ENCODE assay signal across 35 cellular contexts in the genomic region with DNA sequence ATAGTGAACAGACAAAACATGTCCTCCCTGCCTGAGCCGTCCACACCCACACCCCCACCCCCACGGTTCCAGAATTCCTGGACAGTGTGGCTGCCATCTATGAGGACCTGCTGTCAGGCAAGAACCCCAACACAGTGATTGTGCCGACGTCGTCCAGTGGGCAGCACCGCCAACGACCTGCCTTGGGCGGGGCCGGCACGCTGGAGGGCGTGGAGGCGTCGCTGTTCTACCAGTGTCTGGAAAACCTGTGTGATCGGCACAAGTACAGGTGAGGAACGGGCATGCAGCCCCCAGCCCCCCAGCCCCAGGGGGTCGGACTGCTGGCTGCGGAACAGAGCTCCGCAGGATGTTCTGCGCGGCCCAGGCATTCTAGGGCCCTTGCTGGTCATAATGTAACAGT.
"Had no signal": no experiment of that assay in that cellular context is flagged by ENCODE, and none has a peak within 500 bp of the region (broad histone marks: within the 10 kb centered on the region; RNA-seq: fewer than 3 reads in every experiment).

No MANE protein-coding gene starts in this region.

- DNase-seq: activated B cell treated with CpG ODN at 0.5 μM for 24 hours; activated CD4-positive, alpha-beta T cell treated with anti-CD3 and anti-CD28 coated beads for 48 hours; activated CD4-positive, alpha-beta T cell treated with anti-CD3 and anti-CD28 coated beads, Interleukin-2, amount 50 U/mL, for 4 hours; activated CD4-positive, CD25-positive, alpha-beta regulatory T cell treated with anti-CD3 and anti-CD28 coated beads, Interleukin-2, amount 50 U/mL, for 72 hours; activated CD8-positive, alpha-beta T cell treated with anti-CD3 and anti-CD28 coated beads for 36 hours; activated effector memory CD4-positive, alpha-beta T cell treated with anti-CD3 and anti-CD28 coated beads, Interleukin-2, amount 50 U/mL, for 16 hours; activated naive CD4-positive, alpha-beta T cell; activated naive CD4-positive, alpha-beta T cell treated with anti-CD3 and anti-CD28 coated beads, Interleukin-2, amount 50 U/mL, for 16 hours; activated naive CD8-positive, alpha-beta T cell treated with anti-CD3 and anti-CD28 coated beads for 36 hours; activated T-cell treated with anti-CD3 and anti-CD28 coated beads, Interleukin-2, amount 50 U/mL, for 1 hour; activated T-cell treated with anti-CD3 and anti-CD28 coated beads, Interleukin-2, amount 50 U/mL, for 72 hours; amniotic stem cell; brain microvascular endothelial cell; central memory CD4-positive, alpha-beta T cell; Kasumi-1; KG1; MM.1S; MV-4-11; NCI-H1092; NCI-H1417; NCI-H146; NCI-H187 treated with DMSO at 0.1 percent for 48 hours; NCI-H2081; NCI-H226; NCI-H524 treated with DMSO at 0.1 percent for 48 hours; PC-3; SIG-M5; T-cell; T-helper 17 cell; T-helper 9 cell had no signal

- H3K27ac ChIP-seq: brain microvascular endothelial cell, RWPE1, VCaP had no signal

- H3K27me3 ChIP-seq: brain microvascular endothelial cell had no signal

- H3K9me3 Mint-ChIP-seq: activated B cell treated with CpG ODN at 0.5 μM for 24 hours; activated CD8-positive, alpha-beta T cell treated with anti-CD3 and anti-CD28 coated beads for 36 hours; activated naive CD8-positive, alpha-beta T cell treated with anti-CD3 and anti-CD28 coated beads for 36 hours; activated T-cell treated with anti-CD3 and anti-CD28 coated beads, Interleukin-2, amount 50 U/mL, for 72 hours; activated T-helper 17 cell treated with anti-CD3 and anti-CD28 coated beads, Interleukin-2, amount 50 U/mL, for 72 hours; T-cell had no signal

- H3K36me3 Mint-ChIP-seq: activated naive CD8-positive, alpha-beta T cell treated with anti-CD3 and anti-CD28 coated beads for 36 hours; T-cell had no signal

- H3K27ac Mint-ChIP-seq: activated B cell treated with CpG ODN at 0.5 μM for 24 hours; activated CD8-positive, alpha-beta T cell treated with anti-CD3 and anti-CD28 coated beads for 36 hours; activated naive CD8-positive, alpha-beta T cell treated with anti-CD3 and anti-CD28 coated beads for 36 hours; activated T-cell treated with anti-CD3 and anti-CD28 coated beads, Interleukin-2, amount 50 U/mL, for 72 hours; activated T-helper 17 cell treated with anti-CD3 and anti-CD28 coated beads, Interleukin-2, amount 50 U/mL, for 72 hours; T-helper 17 cell had no signal

- H3K27me3 Mint-ChIP-seq: activated B cell treated with CpG ODN at 0.5 μM for 24 hours; activated CD8-positive, alpha-beta T cell treated with anti-CD3 and anti-CD28 coated beads for 36 hours; activated naive CD8-positive, alpha-beta T cell treated with anti-CD3 and anti-CD28 coated beads for 36 hours; activated T-helper 17 cell treated with anti-CD3 and anti-CD28 coated beads, Interleukin-2, amount 50 U/mL, for 72 hours; T-cell; T-helper 17 cell had no signal

- H3K4me3 Mint-ChIP-seq: activated B cell treated with CpG ODN at 0.5 μM for 24 hours; activated CD8-positive, alpha-beta T cell treated with anti-CD3 and anti-CD28 coated beads for 36 hours; activated naive CD8-positive, alpha-beta T cell treated with anti-CD3 and anti-CD28 coated beads for 36 hours; activated T-cell treated with anti-CD3 and anti-CD28 coated beads, Interleukin-2, amount 50 U/mL, for 72 hours; activated T-helper 17 cell treated with anti-CD3 and anti-CD28 coated beads, Interleukin-2, amount 50 U/mL, for 72 hours; T-cell; T-helper 17 cell had no signal

- ATAC-seq: activated CD8-positive, alpha-beta T cell treated with anti-CD3 and anti-CD28 coated beads for 36 hours; activated T-cell treated with anti-CD3 and anti-CD28 coated beads, Interleukin-2, amount 50 U/mL, for 72 hours; activated T-helper 17 cell treated with anti-CD3 and anti-CD28 coated beads, Interleukin-2, amount 50 U/mL, for 72 hours; PC-3; Right ventricle myocardium inferior; SK-N-SH treated with all-trans-retinoic acid at 6 μM for 48 hours; T-cell; T-helper 17 cell had no signal
